Comparison of ENCODE assay signal across 22 cellular contexts in genomic region chr9:93645149-93645889, GRCh38.
DNase-seq lines count a peak whose midpoint lies in the region; ATAC-seq and TF ChIP-seq lines count a peak whose summit lies in the region.
"Had no signal": no experiment of that assay in that cellular context is flagged by ENCODE, and none has a peak within 500 bp of the region (broad histone marks: within the 10 kb centered on the region; RNA-seq: fewer than 3 reads in every experiment).

No MANE protein-coding gene starts in this region.

- no peaks in the 10 kb centered on the region for H3K27me3 Mint-ChIP-seq in chondrocyte (ENCODE audit: low read depth)
- H3K27me3 Mint-ChIP-seq: CD4-positive, alpha-beta T cell; stimulated activated naive B cell treated with anti-CD40 and anti-IgM and Interleukin-4, amounts not matched to agents 10 μg/mL and 1 μg/mL and 100 μg/mL, for 72 hours had no signal

- H3K4me1 Mint-ChIP-seq in chondrocyte (ENCODE audit: low read depth) = peaks cover 28% of the 10 kb centered on the region
- H3K4me1 Mint-ChIP-seq: stimulated activated naive B cell treated with anti-CD40 and anti-IgM and Interleukin-4, amounts not matched to agents 10 μg/mL and 1 μg/mL and 100 μg/mL, for 72 hours had no signal

- no peaks in the 10 kb centered on the region for H3K9me3 Mint-ChIP-seq in chondrocyte (ENCODE audit: low read depth)
- H3K9me3 Mint-ChIP-seq: activated naive CD4-positive, alpha-beta T cell treated with anti-CD3 and anti-CD28 coated beads, Interleukin-2, amount 50 U/mL, for 72 hours; CD4-positive, alpha-beta T cell; stimulated activated naive B cell treated with anti-CD40 and anti-IgM and Interleukin-4, amounts not matched to agents 10 μg/mL and 1 μg/mL and 100 μg/mL, for 72 hours; T-helper 2 cell treated with Interferon-gamma antibody and Interleukin-4, amounts not matched to agents 5 μg/mL and 100 μg/mL, for 36 hours had no signal

- ATAC-seq in GM21515 (IDR thresholded peaks at IDR 0.05; ENCODE audit: unreplicated experiment) (no peak), GM18858 (IDR thresholded peaks at IDR 0.05; ENCODE audit: unreplicated experiment) (no peak)
- ATAC-seq: activated naive CD4-positive, alpha-beta T cell treated with anti-CD3 and anti-CD28 coated beads, Interleukin-2, amount 50 U/mL, for 72 hours; SK-N-SH treated with all-trans-retinoic acid at 6 μM for 48 hours; stimulated activated naive B cell treated with anti-CD40 and anti-IgM and Interleukin-4, amounts not matched to agents 10 μg/mL and 1 μg/mL and 100 μg/mL, for 72 hours had no signal

- H3K27me3 ChIP-seq in ovary = no peaks in the 10 kb centered on the region
- no peaks in the 10 kb centered on the region for H3K27me3 ChIP-seq in uterus

- DNase-seq in stimulated activated CD4-positive, alpha-beta T cell treated with anti-CD3 and anti-CD28 coated beads, Interleukin-15, amount 100 ng/mL, for 24 hours = peak; percentile 0
- no peak for DNase-seq in stimulated activated CD4-positive, alpha-beta T cell treated with anti-CD3 and anti-CD28 coated beads, Interleukin-2, amount 100 ng/mL, for 48 hours
- DNase-seq in chondrocyte (ENCODE audit: low spot score) = peak; percentile 83
- peak; percentile 5 to 27 (median 11) for DNase-seq in ovary
- DNase-seq in uterus = peak; percentile 10 to 13
- DNase-seq in middle frontal gyrus (ENCODE audit: extremely low spot score, low spot score) = no peak
- DNase-seq: effector memory CD4-positive, alpha-beta T cell; foreskin melanocyte; hippocampal formation; MM.1S; NCI-H1436 treated with DMSO at 0.1 percent for 48 hours; NCI-H526; stimulated activated CD4-positive, alpha-beta T cell treated with anti-CD3 and anti-CD28 coated beads, Interleukin-2, amount 100 ng/mL, for 24 hours; stimulated activated naive B cell treated with anti-CD40 and anti-IgM and Interleukin-4, amounts not matched to agents 10 μg/mL and 1 μg/mL and 100 μg/mL, for 72 hours had no signal

- H3K4me1 ChIP-seq in ovary (ENCODE audit: insufficient read depth) (peaks cover 3% of the 10 kb centered on the region), uterus (peaks cover 7 to 10% of the 10 kb centered on the region in 2 donors)

- H3K27ac Mint-ChIP-seq in chondrocyte (ENCODE audit: unreplicated experiment) = no peak overlapping the region
- H3K27ac Mint-ChIP-seq: CD4-positive, alpha-beta T cell; stimulated activated naive B cell treated with anti-CD40 and anti-IgM and Interleukin-4, amounts not matched to agents 10 μg/mL and 1 μg/mL and 100 μg/mL, for 72 hours; T-helper 2 cell treated with Interferon-gamma antibody and Interleukin-4, amounts not matched to agents 5 μg/mL and 100 μg/mL, for 36 hours had no signal

- TF ChIP-seq EP300 in ovary (IDR thresholded peaks at IDR 0.05) = no peak

- intact Hi-C loops in ovary (cut with DNase I) (loop anchor here in 1 of 4 donors (10.0 kb wide), 1 partner anchor 61 kb away; no protein-coding TSS in a partner anchor), uterus (cut with DNase I; ENCODE audit: low total_unique reads) (no loop called here)

- H3K36me3 Mint-ChIP-seq in chondrocyte (ENCODE audit: low read depth) = peaks cover 16% of the 10 kb centered on the region

- TF ChIP-seq POLR2A in ovary (IDR thresholded peaks at IDR 0.05) = no peak
- TF ChIP-seq POLR2A in uterus (IDR thresholded peaks at IDR 0.05) = no peak

- no peak overlapping the region for H3K4me3 Mint-ChIP-seq in chondrocyte (ENCODE audit: unreplicated experiment)
- H3K4me3 Mint-ChIP-seq: CD4-positive, alpha-beta T cell; stimulated activated naive B cell treated with anti-CD40 and anti-IgM and Interleukin-4, amounts not matched to agents 10 μg/mL and 1 μg/mL and 100 μg/mL, for 72 hours; T-helper 2 cell treated with Interferon-gamma antibody and Interleukin-4, amounts not matched to agents 5 μg/mL and 100 μg/mL, for 36 hours had no signal

- no peaks in the 10 kb centered on the region for H3K9me3 ChIP-seq in ovary
- no peaks in the 10 kb centered on the region for H3K9me3 ChIP-seq in uterus
- H3K9me3 ChIP-seq: thoracic aorta had no signal

- 93 to 95% (median 93%) methylated on average over 28 of the region's 28 CpGs for WGBS in ovary, 3 donors

- no peak overlapping the region for H3K27ac ChIP-seq in ovary
- H3K27ac ChIP-seq in uterus = no peak overlapping the region
- H3K27ac ChIP-seq: thoracic aorta, VCaP had no signal

- TF ChIP-seq CTCF in chondrocyte (IDR thresholded peaks at IDR 0.05) (no peak), ovary (IDR thresholded peaks at IDR 0.05) (no peak), uterus (IDR thresholded peaks at IDR 0.05) (no peak)

- H3K4me3 ChIP-seq in ovary (no peak overlapping the region), uterus (no peak overlapping the region)
- H3K4me3 ChIP-seq: thoracic aorta had no signal

- no peaks in the 10 kb centered on the region for H3K36me3 ChIP-seq in ovary
- no peaks in the 10 kb centered on the region for H3K36me3 ChIP-seq in uterus

Comparison
In these comparisons a context has a peak if more than half of its experiments do, and no peak if none do; other contexts are left out.
1. DNase-seq: peak in stimulated activated CD4-positive, alpha-beta T cell treated with anti-CD3 and anti-CD28 coated beads, Interleukin-15, amount 100 ng/mL, for 24 hours (single experiment), chondrocyte (single experiment), ovary (5 of 5) and uterus (2 of 2); none in stimulated activated CD4-positive, alpha-beta T cell treated with anti-CD3 and anti-CD28 coated beads, Interleukin-2, amount 100 ng/mL, for 48 hours (0 of 2) and middle frontal gyrus (single experiment).